In the genomic region with DNA sequence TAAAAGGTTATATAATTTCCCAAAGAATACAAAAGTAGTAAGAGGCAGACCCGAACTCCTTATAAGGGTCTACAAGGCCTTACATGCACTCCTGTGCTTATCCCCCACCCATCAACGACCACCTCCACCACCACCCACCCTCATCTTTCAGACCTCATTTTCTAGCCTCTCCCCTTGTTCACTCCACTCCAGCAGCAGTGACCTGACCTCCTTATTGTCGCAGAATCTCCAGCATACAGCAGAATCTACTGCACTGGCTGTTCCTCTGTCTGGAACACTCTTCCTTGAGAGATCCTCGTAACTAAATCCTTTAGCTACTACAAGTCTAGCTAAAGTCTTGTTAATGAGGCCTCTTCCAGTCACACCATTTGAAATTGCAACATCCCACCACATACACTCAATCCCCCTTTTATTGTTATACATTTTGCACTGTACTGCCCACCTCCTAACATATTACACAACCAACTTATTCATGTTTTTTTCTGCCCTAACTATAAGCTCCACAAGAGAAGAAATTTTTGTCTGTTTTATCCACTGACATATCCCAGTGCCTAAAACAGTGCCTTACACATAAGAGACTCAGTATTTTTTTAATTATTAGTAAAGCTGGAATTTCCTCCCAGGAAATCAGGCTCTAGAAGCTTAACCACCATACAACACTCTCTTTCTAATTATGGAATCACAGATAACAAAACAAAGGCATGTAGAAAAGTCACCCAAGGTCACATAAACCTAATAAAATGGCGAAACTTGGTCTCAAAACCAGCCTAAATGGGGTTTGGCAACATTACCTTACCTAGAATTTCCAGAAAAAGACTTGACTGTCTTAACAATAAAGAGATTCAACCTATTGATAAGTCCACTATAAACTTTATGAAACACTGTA, we compare ENCODE assay signal across 1 cellular context.
A peak's percentile ranks its signal among the peaks of the same experiment; 100 is the strongest.
TF ChIP-seq lines count a peak whose summit lies in the region.

No MANE protein-coding gene starts in this region.

TF ChIP-seq in HepG2, 621 proteins besides CTCF, POLR2A, EP300 and RAD21:
- TF ChIP-seq CEBPB (IDR thresholded peaks at IDR 0.05; ENCODE audit: borderline replicate concordance, low read depth, low read length) (peak; percentile 6; the same call in 1 of the 2 replicates), HOXA7 (CRISPR knock-in tag; IDR thresholded peaks at IDR 0.05) (no peak), ZBTB34 (CRISPR knock-in tag; IDR thresholded peaks at IDR 0.05) (no peak), ZNF614 (CRISPR knock-in tag; IDR thresholded peaks at IDR 0.05; ENCODE audit: borderline replicate concordance) (no peak), IKZF4 (CRISPR knock-in tag; IDR thresholded peaks at IDR 0.05; ENCODE audit: borderline replicate concordance, low read depth, not compliant biosample characterization) (no peak)
- TF ChIP-seq, protein P1, sequence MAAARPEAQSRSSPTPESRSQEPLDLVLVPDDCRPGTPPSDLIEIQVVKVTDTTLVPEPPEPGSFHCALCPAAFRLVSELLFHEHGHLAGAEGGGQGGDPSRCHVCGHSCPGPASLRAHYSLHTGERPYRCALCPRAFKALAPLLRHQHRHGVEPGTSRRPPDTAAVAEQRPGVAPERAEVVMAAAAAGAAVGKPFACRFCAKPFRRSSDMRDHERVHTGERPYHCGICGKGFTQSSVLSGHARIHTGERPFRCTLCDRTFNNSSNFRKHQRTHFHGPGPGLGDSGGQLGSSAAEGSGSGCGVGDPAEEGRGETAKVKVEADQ (CRISPR knock-in tag; IDR thresholded peaks at IDR 0.05; ENCODE audit: borderline replicate concordance), result no peak
